8 cellular contexts compared by ENCODE assay signal in the genomic region with DNA sequence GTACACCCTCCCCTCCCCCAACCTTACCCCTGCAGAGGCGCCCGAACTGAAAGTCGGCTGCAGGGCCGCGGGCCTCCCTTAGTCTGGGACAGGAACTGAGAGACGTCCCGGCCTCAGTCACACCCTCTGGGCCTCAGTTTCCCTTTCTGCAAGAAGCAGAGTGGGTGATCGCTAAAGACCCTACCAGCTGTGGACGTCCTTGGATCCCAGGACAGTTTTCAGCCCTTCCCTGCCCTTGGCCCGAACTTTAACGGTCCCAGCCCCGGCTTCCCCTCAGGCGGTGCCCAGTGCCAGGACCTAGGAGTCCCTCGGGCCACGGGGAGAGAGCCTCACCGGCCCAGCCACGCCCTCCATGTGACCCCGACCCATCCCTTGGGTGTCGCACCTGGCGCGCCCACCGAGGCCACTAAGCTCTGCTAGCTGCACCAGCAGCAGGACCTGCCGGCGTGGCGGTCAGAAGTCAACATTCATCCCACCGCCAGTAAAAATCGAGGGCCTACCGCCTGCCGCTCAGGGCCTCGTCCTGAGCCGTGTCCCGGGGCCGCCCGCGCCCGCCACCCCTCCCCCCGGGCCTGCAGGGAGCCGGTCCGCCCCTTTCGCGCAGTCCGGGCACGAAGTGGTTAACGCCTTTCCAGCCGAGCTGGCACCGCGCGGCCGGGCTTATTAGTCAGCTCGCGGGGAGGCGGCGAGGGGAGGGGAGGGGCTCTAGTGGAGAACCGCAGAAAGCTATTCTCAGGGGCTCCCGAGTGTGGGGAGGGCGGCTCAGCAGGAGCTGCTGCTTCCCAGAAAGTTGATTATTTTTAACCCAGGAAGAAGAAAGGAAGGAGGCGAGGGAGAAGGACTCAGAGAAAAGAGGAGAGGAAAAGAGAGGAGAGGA.
DNase-seq lines count a peak whose midpoint lies in the region; ATAC-seq and TF ChIP-seq lines count a peak whose summit lies in the region.

No MANE protein-coding gene starts in this region.

- no peaks in the 10 kb centered on the region for H4K20me1 ChIP-seq in OCI-LY7 (ENCODE audit: insufficient read depth, low read length)

- no peaks in the 10 kb centered on the region for H3K9me2 ChIP-seq in OCI-LY7 (ENCODE audit: insufficient read depth, low read length)

- H3K4me3 ChIP-seq in HL-60 (replicated peaks; ENCODE audit: insufficient read depth, low read length) = peak overlapping the region; percentile 58
- H3K4me3 ChIP-seq in OCI-LY7 (ENCODE audit: low read depth, low read length, poor library complexity, severe bottlenecking) = peak overlapping the region; percentile 24

- TF ChIP-seq POLR2A in erythroblast (IDR thresholded peaks at IDR 0.05; ENCODE audit: low read length) = peak; percentile 19

- POLR2A ChIA-PET in OCI-LY7 (lab: Charles Lee) = interaction anchor here (0.5 kb wide), 2 partner anchors 10 to 914 kb away, joined by 3 read pairs; no protein-coding TSS in a partner anchor

- TF ChIP-seq CTCF in HL-60 (IDR thresholded peaks at IDR 0.05; ENCODE audit: insufficient read depth, low read length) (no peak), OCI-LY7 (conservative IDR thresholded peaks at IDR 0.05; ENCODE audit: low read length) (no peak)

- intact Hi-C loops in OCI-LY7 (cut with micrococcal nuclease; ENCODE audit: unreplicated experiment) = loop anchor here (10.0 kb wide), 1 partner anchor 322 kb away; the partner anchor contains the start of gene IER5L

- H3K79me2 ChIP-seq in OCI-LY7 (ENCODE audit: insufficient read depth, low read depth, low read length) = no peaks in the 10 kb centered on the region

- ATAC-seq in GM19035 (IDR thresholded peaks at IDR 0.05; ENCODE audit: unreplicated experiment) = no peak

- H3K9me3 ChIP-seq in OCI-LY7 (ENCODE audit: low read length) = no peaks in the 10 kb centered on the region

- H2AFZ ChIP-seq in OCI-LY7 (ENCODE audit: low read length) = no peak overlapping the region

- no TSS peak for BruUV-seq in OCI-LY7 (replicated peaks; lab: Mats Ljungman, UMichigan)

- CTCF ChIA-PET in OCI-LY7 (lab: Charles Lee; ENCODE audit: unreplicated experiment) = no interaction called here

- no peaks in the 10 kb centered on the region for H3K27me3 ChIP-seq in HL-60 (ENCODE audit: insufficient read depth, poor library complexity, severe bottlenecking)

- H3K27ac ChIP-seq in HL-60 (replicated peaks) (peak overlapping the region; percentile 58), OCI-LY7 (ENCODE audit: low read depth, low read length, poor library complexity, severe bottlenecking) (no peak overlapping the region)

- no peaks in the 10 kb centered on the region for H3K36me3 ChIP-seq in OCI-LY7 (ENCODE audit: insufficient read depth, low read length)

- peaks cover 8% of the 10 kb centered on the region for H3K4me1 ChIP-seq in OCI-LY7 (ENCODE audit: insufficient read depth, low read length, poor library complexity, severe bottlenecking)

- H3K4me2 ChIP-seq in OCI-LY7 (ENCODE audit: low read length) = peak overlapping the region; percentile 37

- DNase-seq in AML-193 (lab: John Stamatoyannopoulos, UW) = peak; percentile 11 to 55
- DNase-seq in HL-60 (ENCODE audit: low read depth in 1 of 2, low spot score in 1 of 2) = peak; percentile 68 to 83
- peak; percentile 21 for DNase-seq in OCI-LY7 (ENCODE audit: low spot score)
- DNase-seq in activated T-cell treated with anti-CD3 and anti-CD28 coated beads, Interleukin-2, amount 50 U/mL, for 48 hours = peak; percentile 89 to 91
- DNase-seq in erythroblast (lab: John Stamatoyannopoulos, UW) = peak; percentile 74 to 88
- peak; percentile 94 for DNase-seq in mucosa of gallbladder (ENCODE audit: low spot score)
- peak; percentile 77 to 79 for DNase-seq in stimulated activated CD8-positive, alpha-beta memory T cell treated with anti-CD3 and anti-CD28 coated beads, Interleukin-15, amount 100 ng/mL, for 48 hours (ENCODE audit: low read depth in 2 of 2)

Comparison
In these comparisons a context has a peak if more than half of its experiments do, and no peak if none do; other contexts are left out.
1. DNase-seq: peak in every context shown above with its lines; median percentile 94 in mucosa of gallbladder; 90 in activated T-cell treated with anti-CD3 and anti-CD28 coated beads, Interleukin-2, amount 50 U/mL, for 48 hours; 81 in erythroblast; 78 in stimulated activated CD8-positive, alpha-beta memory T cell treated with anti-CD3 and anti-CD28 coated beads, Interleukin-15, amount 100 ng/mL, for 48 hours; 76 in HL-60; 33 in AML-193; 21 in OCI-LY7.